ENCODE assay signal across 16 cellular contexts in genomic region chr2:148616696-148617095, GRCh38. TPM values are rescaled to one million over a fixed set of nuclear protein-coding genes. Genes with fewer than 3 reads are reported as not detected.
DNase-seq lines count a peak whose midpoint lies in the region; FAIRE-seq and TF ChIP-seq lines count a peak whose summit lies in the region.
"Had no signal": no experiment of that assay in that cellular context is flagged by ENCODE, and none has a peak within 500 bp of the region (broad histone marks: within the 10 kb centered on the region; RNA-seq: fewer than 3 reads in every experiment).

No MANE protein-coding gene starts in this region.

- TF ChIP-seq CTCF in HEK293 (tag by site-specific recombination; IDR thresholded peaks at IDR 0.05), result no peak
- TF ChIP-seq CTCF in keratinocyte (optimal IDR thresholded peaks at IDR 0.05 in 1 of 3, IDR thresholded peaks at IDR 0.05 in 1 of 3, conservative IDR thresholded peaks at IDR 0.05 in 1 of 3; ENCODE audit: extremely low read depth in 1 of 3, insufficient read depth in 2 of 3, low read length in 3 of 3), result no peak
- no peak for TF ChIP-seq CTCF in GM10266 (IDR thresholded peaks at IDR 0.05; ENCODE audit: control insufficient read depth, insufficient read depth, low read depth, missing control alignments)

- no peaks in the 10 kb centered on the region for H4K20me1 ChIP-seq in keratinocyte (ENCODE audit: control insufficient read depth, extremely low read depth, insufficient read depth, low read length)

- H3K9ac ChIP-seq in keratinocyte (ENCODE audit: control insufficient read depth, extremely low read depth, insufficient read depth, low read length), result no peak overlapping the region
- H3K9ac ChIP-seq: GM23248 had no signal

- H3K36me3 ChIP-seq in HEK293 (ENCODE audit: control insufficient read depth in 2 of 2, insufficient read depth in 1 of 2, low read length in 2 of 2) (no peaks in the 10 kb centered on the region), keratinocyte (ENCODE audit: control insufficient read depth in 2 of 2, extremely low read depth in 1 of 2, insufficient read depth in 2 of 2, low read length in 2 of 2) (no peaks in the 10 kb centered on the region)

- no peak overlapping the region for H2AFZ ChIP-seq in keratinocyte (ENCODE audit: control insufficient read depth, low read length)
- H2AFZ ChIP-seq: GM23248 had no signal

- CTCF ChIA-PET in HEK293 (lab: Yijun Ruan, JAX), result interaction anchor here (0.7 kb wide), 1 partner anchor 382 kb away, joined by 4 read pairs; no protein-coding TSS in a partner anchor

- H3K4me3 ChIP-seq in HEK293 (ENCODE audit: low read depth, low read length) (no peak overlapping the region), keratinocyte (ENCODE audit: control insufficient read depth in 2 of 3, extremely low read depth in 1 of 3, insufficient read depth in 2 of 3, low read depth in 1 of 3, low read length in 3 of 3) (no peak overlapping the region)
- H3K4me3 ChIP-seq: GM23248 had no signal

- peak; percentile 77 for DNase-seq in COLO829 (ENCODE audit: low spot score)
- DNase-seq in SK-MEL-5 (ENCODE audit: low read depth, low spot score), result peak; percentile 73
- no peak for DNase-seq in keratinocyte (ENCODE audit: low read depth, low spot score)
- DNase-seq in GM10266 (ENCODE audit: extremely low spot score), result no peak
- no peak for DNase-seq in ecto neural progenitor cell (ENCODE audit: low spot score)
- DNase-seq in SHP77 treated with DMSO at 0.1 percent for 48 hours (lab: John Stamatoyannopoulos, UW), result no peak
- no peak for DNase-seq in AG20443 (ENCODE audit: low spot score)
- DNase-seq: ACHN; Caco-2; CD8-positive, alpha-beta T cell; DND-41; GM23248; H7 had no signal

- H3K27ac ChIP-seq in HEK293 (ENCODE audit: extremely low read depth, low read depth, low read length), result no peak overlapping the region
- H3K27ac ChIP-seq in keratinocyte (ENCODE audit: control insufficient read depth, insufficient read depth, low read length), result no peak overlapping the region
- H3K27ac ChIP-seq: C4-2B, GM23248 had no signal

- no peaks in the 10 kb centered on the region for H3K27me3 ChIP-seq in keratinocyte (ENCODE audit: control insufficient read depth, extremely low read depth, insufficient read depth, low read length)

- no peaks in the 10 kb centered on the region for H3K9me1 ChIP-seq in keratinocyte (ENCODE audit: control insufficient read depth, extremely low read depth, insufficient read depth, low read length)

- H3K79me2 ChIP-seq in keratinocyte (ENCODE audit: control insufficient read depth, insufficient read depth, low read length), result no peaks in the 10 kb centered on the region

- peak; percentile 9 for FAIRE-seq in keratinocyte (lab: Jason Lieb, UNC)
- FAIRE-seq: GM12891 had no signal

- no peak overlapping the region for H3K4me2 ChIP-seq in keratinocyte (ENCODE audit: control insufficient read depth, extremely low read depth, insufficient read depth, low read depth, low read length)

- POLR2A ChIA-PET in HEK293 (lab: Yijun Ruan, JAX), result no interaction called here

- no peaks in the 10 kb centered on the region for H3K9me3 ChIP-seq in HEK293 (ENCODE audit: control insufficient read depth, insufficient read depth, low read depth, low read length)
- no peaks in the 10 kb centered on the region for H3K9me3 ChIP-seq in keratinocyte (ENCODE audit: control insufficient read depth, low read depth, low read length)
- H3K9me3 ChIP-seq: Caco-2 had no signal

- in situ Hi-C loops in SK-MEL-5 (cut with HindIII; ENCODE audit: low pct_unique_long_range_greater_than_20kb, low sequenced_read_pairs), result no loop called here

- dilution Hi-C loops in keratinocyte (cut with MboI; ENCODE audit: extremely low pct_ligation_motif_present, low sequenced_read_pairs), result no loop called here

- H3K4me1 ChIP-seq in HEK293 (ENCODE audit: control insufficient read depth, insufficient read depth, low read length) (peaks cover 10% of the 10 kb centered on the region), keratinocyte (ENCODE audit: control insufficient read depth, extremely low read depth, insufficient read depth, low read length) (peaks cover 20% of the 10 kb centered on the region)

TF ChIP-seq in HEK293, 187 proteins besides CTCF, POLR2A, EP300 and RAD21:
- no peak for TF ChIP-seq ZNF423 (tag by site-specific recombination; IDR thresholded peaks at IDR 0.05)
- TF ChIP-seq ZNF169 (tag by site-specific recombination; IDR thresholded peaks at IDR 0.05), result no peak
- 0 out of 2 replicates have a peak, but pooled peaks have one; percentile 6 for TF ChIP-seq ZNF335 (tag by site-specific recombination; conservative IDR thresholded peaks at IDR 0.05)
- no peak for TF ChIP-seq ZNF112 (tag by site-specific recombination; IDR thresholded peaks at IDR 0.05)
- TF ChIP-seq ZNF610 (tag by site-specific recombination; IDR thresholded peaks at IDR 0.05; ENCODE audit: borderline replicate concordance), result no peak
- no peak for TF ChIP-seq KLF17 (tag by site-specific recombination; IDR thresholded peaks at IDR 0.05)
- no peak for TF ChIP-seq ZNF558 (tag by site-specific recombination; IDR thresholded peaks at IDR 0.05)

RNA-seq across cellular contexts. Expression of gene EPC2, which starts 27.9 kb away (rescaled TPM):
- total RNA-seq in SK-MEL-5 (2014; rRNA removed; shearing (Covaris generic)), result 17.3 and 18.3 TPM in 2 replicates
- 14.2 and 15.6 TPM in 2 replicates for polyA plus RNA-seq in SK-MEL-5 (2015; cell fraction: cytosol; rRNA removed)
- 13.7 and 15.5 TPM in 2 replicates for polyA plus RNA-seq in SK-MEL-5 (2015; cell fraction: nucleus; rRNA removed)
- polyA plus RNA-seq in keratinocyte, result 9.4 to 13.1 TPM (median 9.6 TPM) in 3 replicates
- 18.7 TPM for polyA plus RNA-seq in keratinocyte (2011; ENCODE audit: low read depth)
- polyA plus RNA-seq in keratinocyte (2011; cell fraction: cytosol; rRNA removed), result 6.7 and 11.2 TPM in 2 replicates
- polyA plus RNA-seq in keratinocyte (2011; cell fraction: nucleus; rRNA removed), result 11.2 and 12.3 TPM in 2 replicates
- polyA plus RNA-seq in keratinocyte (2012; ENCODE audit: low replicate concordance), result 8.7 and 8.8 TPM in 2 replicates
- polyA minus RNA-seq in keratinocyte, result 7.9 to 25.5 TPM (median 14.2 TPM) in 3 replicates
- polyA minus RNA-seq in keratinocyte (2011; cell fraction: cytosol; rRNA and poly(A)+ RNA removed), result 8.2 TPM
- 12.2 and 29.2 TPM in 2 replicates for polyA minus RNA-seq in keratinocyte (2011; cell fraction: nucleus; rRNA and poly(A)+ RNA removed)

Comparison
In these comparisons a context has a peak if more than half of its experiments do, and no peak if none do; other contexts are left out.
1. DNase-seq: peak in COLO829 (single experiment) and SK-MEL-5 (single experiment); none in keratinocyte (single experiment), GM10266 (single experiment), ecto neural progenitor cell (single experiment), SHP77 treated with DMSO at 0.1 percent for 48 hours (single experiment) and AG20443 (single experiment).